In genomic region chr5:106862450-106863193, GRCh38 we compare ENCODE assay signal across 14 cellular contexts.
A peak's percentile ranks its signal among the peaks of the same experiment; 100 is the strongest.
DNase-seq lines count a peak whose midpoint lies in the region; ATAC-seq, FAIRE-seq and TF ChIP-seq lines count a peak whose summit lies in the region.
"Had no signal": no experiment of that assay in that cellular context is flagged by ENCODE, and none has a peak within 500 bp of the region (broad histone marks: within the 10 kb centered on the region; RNA-seq: fewer than 3 reads in every experiment).

No MANE protein-coding gene starts in this region.

- H3K4me3 Mint-ChIP-seq in GM23338: no peak overlapping the region
- H3K4me3 Mint-ChIP-seq: central memory CD8-positive, alpha-beta T cell; memory B cell; T-helper 2 cell treated with Interferon-gamma antibody and Interleukin-4, amounts not matched to agents 5 μg/mL and 100 μg/mL, for 36 hours had no signal

- peak overlapping the region; percentile 81; the same call in 1 of the 2 replicates for H3K27ac Mint-ChIP-seq in GM23338
- H3K27ac Mint-ChIP-seq: memory B cell; T-helper 2 cell treated with Interferon-gamma antibody and Interleukin-4, amounts not matched to agents 5 μg/mL and 100 μg/mL, for 36 hours had no signal

- H4K8ac ChIP-seq in trophoblast cell (ENCODE audit: low read depth, low read length): no peak overlapping the region

- H4K20me1 ChIP-seq in GM23338 (replicated peaks; ENCODE audit: insufficient read depth): no peaks in the 10 kb centered on the region

- no peak overlapping the region for H3K9ac ChIP-seq in trophoblast cell (ENCODE audit: low read length)

- H3K79me1 ChIP-seq in trophoblast cell (ENCODE audit: low read length): no peaks in the 10 kb centered on the region

- H3K23ac ChIP-seq in trophoblast cell (ENCODE audit: low read length): no peak overlapping the region

- H3K27me3 ChIP-seq in GM23338 (ENCODE audit: insufficient read depth) (no peaks in the 10 kb centered on the region), brain microvascular endothelial cell (replicated peaks) (no peaks in the 10 kb centered on the region), trophoblast cell (ENCODE audit: insufficient read depth, low read length) (no peaks in the 10 kb centered on the region)
- H3K27me3 ChIP-seq: tibial nerve had no signal

- H3K36me3 Mint-ChIP-seq in GM23338 (ENCODE audit: low read depth): no peaks in the 10 kb centered on the region
- H3K36me3 Mint-ChIP-seq: memory B cell had no signal

- in situ Hi-C loops in brain microvascular endothelial cell (cut with HindIII; ENCODE audit: low pct_ligation_motif_present, low sequenced_read_pairs): no loop called here

- H3K27me3 Mint-ChIP-seq in GM23338 (ENCODE audit: insufficient read depth, low read depth, poor library complexity): peaks cover 2% of the 10 kb centered on the region
- H3K27me3 Mint-ChIP-seq: memory B cell had no signal

- H3K36me3 ChIP-seq in GM23338 (ENCODE audit: insufficient read depth) (no peaks in the 10 kb centered on the region), brain microvascular endothelial cell (replicated peaks) (no peaks in the 10 kb centered on the region), trophoblast cell (ENCODE audit: control insufficient read depth in 1 of 2, insufficient read depth in 2 of 2, low read length in 2 of 2) (no peaks in the 10 kb centered on the region)
- H3K36me3 ChIP-seq: tibial nerve had no signal

- H2AFZ ChIP-seq in GM23338: no peak overlapping the region
- no peak overlapping the region for H2AFZ ChIP-seq in trophoblast cell (ENCODE audit: insufficient read depth, low read length, poor library complexity)

- no peaks in the 10 kb centered on the region for H3K9me2 ChIP-seq in GM23338 (ENCODE audit: insufficient read depth)

- no peaks in the 10 kb centered on the region for H3K9me3 Mint-ChIP-seq in GM23338
- H3K9me3 Mint-ChIP-seq: central memory CD8-positive, alpha-beta T cell had no signal

- no peak for ATAC-seq in GM23338

- no peak overlapping the region for H2BK5ac ChIP-seq in trophoblast cell (ENCODE audit: low read depth, low read length, poor library complexity)

- no peaks in the 10 kb centered on the region for H3K4me1 ChIP-seq in GM23338 (ENCODE audit: insufficient read depth)
- peaks cover 0 to 2% of the 10 kb centered on the region in 2 experiments for H3K4me1 ChIP-seq in trophoblast cell (ENCODE audit: control insufficient read depth in 1 of 2, insufficient read depth in 2 of 2, low read length in 2 of 2)
- H3K4me1 ChIP-seq: tibial nerve had no signal

- H3K4me3 ChIP-seq in GM23338: no peak overlapping the region
- H3K4me3 ChIP-seq in brain microvascular endothelial cell (ENCODE audit: low read depth, low read length): no peak overlapping the region
- no peak overlapping the region for H3K4me3 ChIP-seq in trophoblast cell (ENCODE audit: low read depth, low read length)
- H3K4me3 ChIP-seq: tibial nerve had no signal

- H3K14ac ChIP-seq in trophoblast cell (ENCODE audit: low read length): no peak overlapping the region

- H3K27ac ChIP-seq in GM23338 (ENCODE audit: low read depth): no peak overlapping the region
- H3K27ac ChIP-seq in brain microvascular endothelial cell: peak overlapping the region; percentile 45
- H3K27ac ChIP-seq in trophoblast cell (ENCODE audit: low read depth, low read length): no peak overlapping the region
- H3K27ac ChIP-seq: tibial nerve had no signal

- H3K79me2 ChIP-seq in GM23338 (replicated peaks; ENCODE audit: insufficient read depth) (no peaks in the 10 kb centered on the region), trophoblast cell (ENCODE audit: control insufficient read depth, insufficient read depth, low read length, poor library complexity) (no peaks in the 10 kb centered on the region)

- H3K18ac ChIP-seq in trophoblast cell (ENCODE audit: low read length): no peak overlapping the region

- H2BK12ac ChIP-seq in trophoblast cell (ENCODE audit: low read length): no peak overlapping the region

- no peaks in the 10 kb centered on the region for H3F3A ChIP-seq in GM23338 (replicated peaks; ENCODE audit: low read depth)

- H2BK120ac ChIP-seq in trophoblast cell (ENCODE audit: insufficient read depth, low read length, poor library complexity): no peak overlapping the region

- DNase-seq in GM23338 (ENCODE audit: low spot score): no peak
- DNase-seq in NCI-H2029 treated with DMSO at 0.1 percent for 48 hours (lab: John Stamatoyannopoulos, UW): peak; percentile 69
- peak; percentile 74 for DNase-seq in brain microvascular endothelial cell
- DNase-seq in non-pigmented ciliary epithelial cell (ENCODE audit: low read depth): peak; percentile 48
- no peak for DNase-seq in D721Med (ENCODE audit: insufficient read length, low spot score)
- no peak for DNase-seq in trophoblast cell
- DNase-seq in NCI-H345 treated with DMSO at 0.1 percent for 48 hours (lab: John Stamatoyannopoulos, UW; ENCODE audit: unreplicated experiment): no peak
- DNase-seq: EL, KG1, retina had no signal

- H4K91ac ChIP-seq in trophoblast cell (ENCODE audit: low read depth, low read length): no peak overlapping the region

- H2AK5ac ChIP-seq in trophoblast cell (ENCODE audit: low read length): no peak overlapping the region

- TF ChIP-seq CTCF in GM23338 (conservative IDR thresholded peaks at IDR 0.05; ENCODE audit: low read depth in 2 of 2) (no peak), brain microvascular endothelial cell (IDR thresholded peaks at IDR 0.05; ENCODE audit: low read depth, low read length, missing control alignments) (no peak), D721Med (IDR thresholded peaks at IDR 0.05; ENCODE audit: insufficient read depth, missing control alignments) (no peak)

- WGBS in trophoblast cell (ENCODE audit: extremely low coverage, insufficient coverage, insufficient read length): no CpG with 5 or more reads among the region's 3 CpGs

- no peaks in the 10 kb centered on the region for H3K9me3 ChIP-seq in trophoblast cell (ENCODE audit: insufficient read depth, low read depth, low read length)
- H3K9me3 ChIP-seq: tibial nerve had no signal

- H4K12ac ChIP-seq in trophoblast cell (ENCODE audit: low read depth, low read length): no peak overlapping the region

- H3K4me1 Mint-ChIP-seq in GM23338: peaks cover 8% of the 10 kb centered on the region
- H3K4me1 Mint-ChIP-seq: memory B cell had no signal

- no peak for FAIRE-seq in D721Med (lab: Jason Lieb, UNC)

- no peak overlapping the region for H3K4ac ChIP-seq in trophoblast cell (ENCODE audit: low read depth, low read length)

- H3K4me2 ChIP-seq in GM23338 (no peak overlapping the region), trophoblast cell (ENCODE audit: low read length) (no peak overlapping the region)

TF ChIP-seq in GM23338, 12 proteins besides CTCF, POLR2A, EP300 and RAD21 (continues in another document):
- no peak for TF ChIP-seq ETS1 (IDR thresholded peaks at IDR 0.05)

Comparison
In these comparisons a context has a peak if more than half of its experiments do, and no peak if none do; other contexts are left out.
1. DNase-seq: peak in NCI-H2029 treated with DMSO at 0.1 percent for 48 hours (single experiment), brain microvascular endothelial cell (single experiment) and non-pigmented ciliary epithelial cell (single experiment); none in GM23338 (single experiment), D721Med (single experiment), trophoblast cell (0 of 2) and NCI-H345 treated with DMSO at 0.1 percent for 48 hours (single experiment).